ENCODE assay signal across 8 cellular contexts in the genomic region with DNA sequence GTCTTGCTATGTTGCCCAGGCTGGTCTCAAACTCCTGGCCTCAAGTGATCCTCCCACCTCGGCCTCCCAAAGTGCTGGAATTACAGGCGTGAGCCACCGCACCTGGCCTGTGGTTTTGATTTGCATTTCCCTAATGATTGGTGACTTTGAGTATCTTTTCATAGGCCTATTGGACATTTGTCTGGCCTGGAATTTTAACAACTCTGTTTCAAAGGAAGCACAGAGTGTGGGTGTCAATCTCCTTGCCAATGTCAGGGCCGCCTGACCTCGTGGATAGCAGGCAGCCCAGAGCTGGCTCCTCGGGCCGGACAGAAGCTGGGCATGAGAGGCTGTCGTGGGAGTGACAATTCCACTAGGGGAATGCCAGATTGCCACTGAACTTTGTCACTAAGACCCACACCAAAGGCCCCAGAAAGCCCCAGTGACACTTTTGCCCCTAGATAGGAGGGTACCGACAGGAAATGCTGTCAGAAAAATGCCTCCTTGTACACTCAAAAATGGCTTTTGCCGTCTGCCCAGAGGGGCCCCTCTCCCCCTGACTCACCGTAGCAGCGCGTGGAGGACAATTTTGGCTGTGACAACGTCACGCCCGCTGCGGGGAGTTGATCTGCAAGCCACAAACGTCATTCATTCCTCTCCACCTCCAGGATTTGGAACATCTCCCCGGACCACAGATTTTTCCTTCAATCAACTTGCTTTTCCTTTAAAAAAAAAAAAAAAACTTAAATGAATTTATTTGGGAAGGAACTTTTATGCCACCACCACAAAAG. TPM values are rescaled to one million over a fixed set of nuclear protein-coding genes. Genes with fewer than 3 reads are reported as not detected.
DNase-seq lines count a peak whose midpoint lies in the region; ATAC-seq and TF ChIP-seq lines count a peak whose summit lies in the region.

No MANE protein-coding gene starts in this region.

- ATAC-seq in GM23338: no peak
- ATAC-seq in body of pancreas: no peak
- no peak for ATAC-seq in GM21367 (IDR thresholded peaks at IDR 0.05; ENCODE audit: unreplicated experiment)
- no peak for ATAC-seq in HG03280 (IDR thresholded peaks at IDR 0.05; ENCODE audit: unreplicated experiment)

- H3K9me3 Mint-ChIP-seq in GM23338 (no peaks in the 10 kb centered on the region), endodermal cell (no peaks in the 10 kb centered on the region), osteocyte (ENCODE audit: unreplicated experiment) (no peaks in the 10 kb centered on the region)
- H3K9me3 Mint-ChIP-seq in activated CD4-positive, alpha-beta memory T cell treated with anti-CD3 and anti-CD28 coated beads for 36 hours: peaks cover 2% of the 10 kb centered on the region

- H3K9ac ChIP-seq in endodermal cell (ENCODE audit: extremely low read depth, low read length, poor library complexity, severe bottlenecking): no peak overlapping the region

- no peaks in the 10 kb centered on the region for H3K36me3 ChIP-seq in GM23338 (ENCODE audit: insufficient read depth)
- no peaks in the 10 kb centered on the region for H3K36me3 ChIP-seq in endodermal cell (ENCODE audit: control insufficient read depth, insufficient read depth, low read length)
- H3K36me3 ChIP-seq in body of pancreas (replicated peaks in 1 of 2; ENCODE audit: insufficient read depth in 1 of 2, low read depth in 2 of 2): no peaks in the 10 kb centered on the region

- intact Hi-C loops in activated CD4-positive, alpha-beta memory T cell treated with anti-CD3 and anti-CD28 coated beads for 36 hours (cut with micrococcal nuclease): loop anchor here (1.0 to 10.0 kb wide), 5 partner anchors 50 to 532 kb away; partner anchors contain the start of genes ASF1B, DDX39A and RFX1
- intact Hi-C loops in body of pancreas (cut with DNase I): no loop called here

- H3K9me3 ChIP-seq in endodermal cell (ENCODE audit: control insufficient read depth, low read length) (no peaks in the 10 kb centered on the region), body of pancreas (no peaks in the 10 kb centered on the region)

- peaks cover 12% of the 10 kb centered on the region for H3K4me1 Mint-ChIP-seq in GM23338
- H3K4me1 Mint-ChIP-seq in activated CD4-positive, alpha-beta memory T cell treated with anti-CD3 and anti-CD28 coated beads for 36 hours (ENCODE audit: low read depth): peaks cover 65% of the 10 kb centered on the region
- peaks cover 3% of the 10 kb centered on the region for H3K4me1 Mint-ChIP-seq in endodermal cell
- peaks cover 16% of the 10 kb centered on the region for H3K4me1 Mint-ChIP-seq in osteocyte (ENCODE audit: unreplicated experiment)

- TF ChIP-seq CTCF in GM23338 (conservative IDR thresholded peaks at IDR 0.05; ENCODE audit: low read depth in 2 of 2): no peak
- no peak for TF ChIP-seq CTCF in endodermal cell (conservative IDR thresholded peaks at IDR 0.05)
- no peak for TF ChIP-seq CTCF in body of pancreas (IDR thresholded peaks at IDR 0.05)
- no peak for TF ChIP-seq CTCF in osteocyte (IDR thresholded peaks at IDR 0.05)

- no peak overlapping the region for H3K27ac ChIP-seq in GM23338 (ENCODE audit: low read depth)
- H3K27ac ChIP-seq in endodermal cell (ENCODE audit: low read depth, low read length): peak overlapping the region; percentile 30
- peak overlapping the region in 2 of 4 donors; percentile 47 to 65 for H3K27ac ChIP-seq in body of pancreas

- H3K4me3 ChIP-seq in GM23338 (no peak overlapping the region), endodermal cell (ENCODE audit: low read length) (no peak overlapping the region), body of pancreas (no peak overlapping the region)

- no peak for TF ChIP-seq POLR2A in body of pancreas (IDR thresholded peaks at IDR 0.05)

- H3K4me1 ChIP-seq in GM23338 (ENCODE audit: insufficient read depth): 0 out of 2 replicates have a peak, but pooled peaks cover 5% of the 10 kb centered on the region
- no peaks in the 10 kb centered on the region for H3K4me1 ChIP-seq in endodermal cell (ENCODE audit: control insufficient read depth, insufficient read depth, low read length)
- H3K4me1 ChIP-seq in body of pancreas: no peaks in the 10 kb centered on the region

- H3K4me3 Mint-ChIP-seq in GM23338 (no peak overlapping the region; the same call in 2 of the 3 replicates), endodermal cell (no peak overlapping the region), osteocyte (ENCODE audit: unreplicated experiment) (no peak overlapping the region)
- peak overlapping the region; percentile 76 for H3K4me3 Mint-ChIP-seq in activated CD4-positive, alpha-beta memory T cell treated with anti-CD3 and anti-CD28 coated beads for 36 hours

- H4K20me1 ChIP-seq in GM23338 (replicated peaks; ENCODE audit: insufficient read depth): no peaks in the 10 kb centered on the region

- H3K4me2 ChIP-seq in GM23338: 0 out of 2 replicates have a peak overlapping the region, but pooled peaks have one; percentile 3

- CTCF ChIA-PET in activated CD4-positive, alpha-beta memory T cell treated with anti-CD3 and anti-CD28 coated beads for 36 hours (lab: Charles Lee): interaction anchor here (0.9 to 3.3 kb wide), 4 partner anchors 8 to 36 kb away, joined by 4 to 36 read pairs (median 5); partner anchors contain the start of gene ADGRE5

- H2AFZ ChIP-seq in GM23338: peak overlapping the region; percentile 33; the same call in 1 of the 2 replicates

- no peak overlapping the region for H3K27ac Mint-ChIP-seq in GM23338
- peak overlapping the region; percentile 100 for H3K27ac Mint-ChIP-seq in activated CD4-positive, alpha-beta memory T cell treated with anti-CD3 and anti-CD28 coated beads for 36 hours
- no peak overlapping the region for H3K27ac Mint-ChIP-seq in endodermal cell
- no peak overlapping the region for H3K27ac Mint-ChIP-seq in osteocyte (ENCODE audit: unreplicated experiment)

- no peaks in the 10 kb centered on the region for H3K79me2 ChIP-seq in GM23338 (replicated peaks; ENCODE audit: insufficient read depth)

- H3K27me3 Mint-ChIP-seq in GM23338 (ENCODE audit: insufficient read depth, low read depth, poor library complexity) (peaks cover 15% of the 10 kb centered on the region), endodermal cell (ENCODE audit: insufficient read depth) (no peaks in the 10 kb centered on the region), osteocyte (ENCODE audit: unreplicated experiment) (no peaks in the 10 kb centered on the region)
- no peaks in the 10 kb centered on the region for H3K27me3 Mint-ChIP-seq in activated CD4-positive, alpha-beta memory T cell treated with anti-CD3 and anti-CD28 coated beads for 36 hours

- WGBS in endodermal cell (ENCODE audit: insufficient coverage in 1 of 2, insufficient read length in 1 of 2), 2 experiments: 74 to 84% methylated on average over 8 to 19 of the region's 19 CpGs
- WGBS in body of pancreas, 2 donors: 53 to 69% methylated on average over 18 to 19 of the region's 19 CpGs

- no peaks in the 10 kb centered on the region for H3K27me3 ChIP-seq in GM23338 (ENCODE audit: insufficient read depth)
- H3K27me3 ChIP-seq in endodermal cell (ENCODE audit: control insufficient read depth, insufficient read depth, low read length, poor library complexity, severe bottlenecking): no peaks in the 10 kb centered on the region
- H3K27me3 ChIP-seq in body of pancreas: no peaks in the 10 kb centered on the region

- DNase-seq in GM23338 (ENCODE audit: low spot score) (no peak), endodermal cell (no peak), body of pancreas (no peak), osteocyte (ENCODE audit: extremely low spot score, unreplicated experiment) (no peak)
- DNase-seq in activated CD4-positive, alpha-beta memory T cell treated with anti-CD3 and anti-CD28 coated beads for 36 hours: peak; percentile 97
- peak; percentile 64 to 89 (median 76) for DNase-seq in stimulated activated CD4-positive, alpha-beta T cell treated with anti-CD3 and anti-CD28 coated beads, Interleukin-1b, Interleukin-23, amount 100 ng/mL, for 24 hours (ENCODE audit: low read depth in 4 of 4, low spot score in 1 of 4)

- POLR2A ChIA-PET in activated CD4-positive, alpha-beta memory T cell treated with anti-CD3 and anti-CD28 coated beads for 36 hours (lab: Charles Lee): interaction anchor here (0.7 to 15.1 kb wide), 4 partner anchors 9 to 36 kb away, joined by 3 to 315 read pairs (median 4); partner anchors contain the start of gene ADGRE5

- H3K9me2 ChIP-seq in GM23338 (ENCODE audit: insufficient read depth): no peaks in the 10 kb centered on the region

- H3F3A ChIP-seq in GM23338 (replicated peaks; ENCODE audit: low read depth): 0 out of 2 replicates have a peak, but pooled peaks cover 7% of the 10 kb centered on the region

- H3K36me3 Mint-ChIP-seq in GM23338 (ENCODE audit: low read depth): no peaks in the 10 kb centered on the region
- peaks cover 2% of the 10 kb centered on the region for H3K36me3 Mint-ChIP-seq in activated CD4-positive, alpha-beta memory T cell treated with anti-CD3 and anti-CD28 coated beads for 36 hours
- H3K36me3 Mint-ChIP-seq in endodermal cell (ENCODE audit: low read depth): no peaks in the 10 kb centered on the region
- H3K36me3 Mint-ChIP-seq in osteocyte (ENCODE audit: unreplicated experiment): no peaks in the 10 kb centered on the region

RNA-seq across cellular contexts. Expression of gene ADGRE5, which starts 11.7 kb away (rescaled TPM):
- 1.5 and 5.5 TPM in 2 replicates for total RNA-seq in GM23338 (2014; rRNA removed; shearing (Covaris generic))
- polyA plus RNA-seq in GM23338 (2016; fragmentation: Nextera tagmentation; extraction: Ambion mirVana): 1.4 and 2.1 TPM in 2 replicates
- 100 to 1,000 TPM; 202 to 206 TPM for total RNA-seq in activated CD4-positive, alpha-beta memory T cell treated with anti-CD3 and anti-CD28 coated beads for 36 hours
- 1 to 10 TPM in 1 of 2 donors, under 1 TPM in 1; 0.60 to 1.2 TPM for total RNA-seq in endodermal cell
- 2.8 TPM for polyA plus RNA-seq in endodermal cell (2013, experiment 1 of 2)
- polyA plus RNA-seq in endodermal cell (2013, experiment 2 of 2): 2.3 TPM
- total RNA-seq in body of pancreas: 10 to 100 TPM; 11.5 to 24.6 TPM
- total RNA-seq in osteocyte: 2.0 and 2.1 TPM in 2 replicates

RNA-seq across cellular contexts. Expression of gene DDX39A, which starts 49.6 kb away (rescaled TPM):
- total RNA-seq in GM23338 (2014; rRNA removed; shearing (Covaris generic)): 156 and 196 TPM in 2 replicates
- polyA plus RNA-seq in GM23338 (2016; fragmentation: Nextera tagmentation; extraction: Ambion mirVana): 185 and 195 TPM in 2 replicates
- 100 to 1,000 TPM; 200 to 204 TPM for total RNA-seq in activated CD4-positive, alpha-beta memory T cell treated with anti-CD3 and anti-CD28 coated beads for 36 hours
- total RNA-seq in endodermal cell (10 to 100 TPM; 82.5 to 86.1 TPM), body of pancreas (10 to 100 TPM; 32.4 to 86.7 TPM), osteocyte (66.0 and 71.0 TPM in 2 replicates)
- polyA plus RNA-seq in endodermal cell (2013, experiment 1 of 2): 96.1 TPM
- 90.8 TPM for polyA plus RNA-seq in endodermal cell (2013, experiment 2 of 2)

Comparison
In these comparisons a context has a peak if more than half of its experiments do, and no peak if none do; other contexts are left out.
1. DNase-seq: peak in activated CD4-positive, alpha-beta memory T cell treated with anti-CD3 and anti-CD28 coated beads for 36 hours (single experiment) and stimulated activated CD4-positive, alpha-beta T cell treated with anti-CD3 and anti-CD28 coated beads, Interleukin-1b, Interleukin-23, amount 100 ng/mL, for 24 hours (4 of 4); none in GM23338 (single experiment), endodermal cell (single experiment), body of pancreas (0 of 4) and osteocyte (single experiment).
2. RNA of gene ADGRE5, which starts 11.7 kb away (total RNA-seq): 202 to 206 TPM in activated CD4-positive, alpha-beta memory T cell treated with anti-CD3 and anti-CD28 coated beads for 36 hours; 11.5 to 24.6 TPM in body of pancreas, 1.5 to 5.5 TPM in GM23338, 2.0 to 2.1 TPM in osteocyte and 0.60 to 1.2 TPM in endodermal cell; every median in the first group is over 4 times any median in the second.